26 cellular contexts compared by ENCODE assay signal in genomic region chr2:120372816-120373215, GRCh38. TPM values are rescaled to one million over a fixed set of nuclear protein-coding genes. Genes with fewer than 3 reads are reported as not detected.
A peak's percentile ranks its signal among the peaks of the same experiment; 100 is the strongest.
DNase-seq lines count a peak whose midpoint lies in the region; ATAC-seq, FAIRE-seq and TF ChIP-seq lines count a peak whose summit lies in the region.
"Had no signal": no experiment of that assay in that cellular context is flagged by ENCODE, and none has a peak within 500 bp of the region (broad histone marks: within the 10 kb centered on the region; RNA-seq: fewer than 3 reads in every experiment).

No MANE protein-coding gene starts in this region.

- peak overlapping the region; percentile 100 for H2BK12ac ChIP-seq in H1 (ENCODE audit: low read depth, low read length)
- H2BK12ac ChIP-seq in neuronal stem cell (ENCODE audit: low read length), result no peak overlapping the region

- H4K91ac ChIP-seq in H1 (replicated peaks; ENCODE audit: insufficient read length, low read length), result peak overlapping the region; percentile 99
- no peak overlapping the region for H4K91ac ChIP-seq in neuronal stem cell (ENCODE audit: low read depth, low read length, poor library complexity)

- no peak for TF ChIP-seq EP300 in H1 (IDR thresholded peaks at IDR 0.05; ENCODE audit: borderline replicate concordance in 1 of 2, low read depth in 2 of 2, low read length in 2 of 2)

- no peak overlapping the region for H3K27ac Mint-ChIP-seq in GM23338
- H3K27ac Mint-ChIP-seq: CD4-positive, alpha-beta T cell; T-cell had no signal

- H3K14ac ChIP-seq in H1 (ENCODE audit: insufficient read length) (peak overlapping the region; percentile 42), neuronal stem cell (ENCODE audit: low read length) (no peak overlapping the region)

- H2BK20ac ChIP-seq in H1 (ENCODE audit: low read length), result peak overlapping the region; percentile 94

- H3K27me3 Mint-ChIP-seq in GM23338 (ENCODE audit: insufficient read depth, low read depth, poor library complexity), result peaks cover 16% of the 10 kb centered on the region

- H3K9me3 ChIP-seq in HUES6 (ENCODE audit: control insufficient read depth, insufficient read depth, low read depth, low read length) (no peaks in the 10 kb centered on the region), H1 (ENCODE audit: insufficient read depth in 2 of 2, low read depth in 1 of 2, low read length in 1 of 2) (no peaks in the 10 kb centered on the region), neuronal stem cell (replicated peaks in 1 of 2; ENCODE audit: control insufficient read depth in 2 of 2, insufficient read depth in 1 of 2, low read depth in 1 of 2, low read length in 2 of 2) (peaks cover 0 to 6% of the 10 kb centered on the region in 2 donors)
- H3K9me3 ChIP-seq: BLaER1, SJCRH30 had no signal

- H2BK5ac ChIP-seq in H1 (ENCODE audit: low read depth, low read length), result peak overlapping the region; percentile 94
- H2BK5ac ChIP-seq in neuronal stem cell (ENCODE audit: low read length), result no peak overlapping the region

- ATAC-seq in GM23338 (no peak), GM19035 (IDR thresholded peaks at IDR 0.05; ENCODE audit: unreplicated experiment) (no peak)
- ATAC-seq: Right ventricle myocardium inferior, SK-N-SH treated with all-trans-retinoic acid at 6 μM for 48 hours, T-cell had no signal

- peak overlapping the region; percentile 42; the same call in 1 of the 2 replicates for H3K4me3 ChIP-seq in GM23338
- H3K4me3 ChIP-seq in HUES6 (ENCODE audit: low read depth, low read length), result peak overlapping the region; percentile 5; the same call in 1 of the 2 replicates
- H3K4me3 ChIP-seq in H1 (ENCODE audit: extremely low read depth in 1 of 4, insufficient read depth in 2 of 4, low read depth in 3 of 4, low read length in 4 of 4), result peak overlapping the region in 2 of 4 experiments; percentile 12 to 43; a peak in 2 of 8 replicates
- H3K4me3 ChIP-seq in neuronal stem cell (ENCODE audit: low read length in 2 of 2), result peak overlapping the region in 1 of 2 donors; percentile 53
- H3K4me3 ChIP-seq: BLaER1, PC-9, SJCRH30 had no signal

- no peaks in the 10 kb centered on the region for H3K9me2 ChIP-seq in GM23338 (ENCODE audit: insufficient read depth)

- H3K4me2 ChIP-seq in GM23338, result peak overlapping the region; percentile 73
- peak overlapping the region; percentile 69 to 88 for H3K4me2 ChIP-seq in H1 (ENCODE audit: insufficient read depth in 1 of 2, low read depth in 2 of 2, low read length in 2 of 2)
- H3K4me2 ChIP-seq in neuronal stem cell (ENCODE audit: insufficient read depth, low read length, poor library complexity, severe bottlenecking), result no peak overlapping the region
- H3K4me2 ChIP-seq: PC-9 had no signal

- H3K23ac ChIP-seq in H1 (ENCODE audit: insufficient read length) (no peak overlapping the region), neuronal stem cell (ENCODE audit: low read depth, low read length, poor library complexity) (no peak overlapping the region)

- H3K9me3 Mint-ChIP-seq in GM23338, result no peaks in the 10 kb centered on the region; the same call in 2 of the 3 replicates
- H3K9me3 Mint-ChIP-seq: CD4-positive, alpha-beta T cell; T-cell had no signal

- peak overlapping the region; percentile 88 for H3K56ac ChIP-seq in H1 (replicated peaks; ENCODE audit: insufficient read length, low read depth, low read length)

- H3K4ac ChIP-seq in H1 (replicated peaks; ENCODE audit: insufficient read length, low read depth, low read length), result peak overlapping the region; percentile 96
- H3K4ac ChIP-seq in neuronal stem cell (ENCODE audit: low read length), result no peak overlapping the region

- H2BK15ac ChIP-seq in H1 (ENCODE audit: low read length) (peak overlapping the region; percentile 100), neuronal stem cell (ENCODE audit: low read length) (no peak overlapping the region)

- TF ChIP-seq RAD21 in H1 (IDR thresholded peaks at IDR 0.05 in 1 of 2, conservative IDR thresholded peaks at IDR 0.05 in 1 of 2; ENCODE audit: low read depth in 2 of 2, low read length in 2 of 2), result no peak

- H3F3A ChIP-seq in GM23338 (replicated peaks; ENCODE audit: low read depth), result peaks cover 8% of the 10 kb centered on the region

- H3K4me1 ChIP-seq in GM23338 (ENCODE audit: insufficient read depth) (peaks cover 34% of the 10 kb centered on the region), HUES6 (ENCODE audit: control insufficient read depth, insufficient read depth, low read length) (peaks cover 35% of the 10 kb centered on the region), H1 (replicated peaks in 1 of 4; ENCODE audit: control insufficient read depth in 3 of 4, insufficient read depth in 4 of 4, low read length in 3 of 4) (peaks cover 18 to 31% (median 25%) of the 10 kb centered on the region in 4 experiments), neuronal stem cell (ENCODE audit: control insufficient read depth in 2 of 2, insufficient read depth in 1 of 2, low read depth in 1 of 2, low read length in 2 of 2) (peaks cover 0 to 4% of the 10 kb centered on the region in 2 donors)
- H3K4me1 ChIP-seq: SJCRH30 had no signal

- POLR2A ChIA-PET in H1 (lab: Charles Lee; ENCODE audit: partially characterized antibody), result no interaction called here

- H3K4me1 Mint-ChIP-seq in GM23338, result peaks cover 34% of the 10 kb centered on the region
- H3K4me1 Mint-ChIP-seq: T-cell had no signal

- no peak overlapping the region for H3K9ac ChIP-seq in HUES6 (ENCODE audit: low read length)
- no peak overlapping the region; a peak in 1 of 7 replicates for H3K9ac ChIP-seq in H1 (replicated peaks in 1 of 4; ENCODE audit: extremely low read depth in 1 of 4, low read depth in 3 of 4, low read length in 3 of 4)
- H3K9ac ChIP-seq in neuronal stem cell (ENCODE audit: low read depth, low read length, poor library complexity), result peak overlapping the region; percentile 63
- H3K9ac ChIP-seq: BLaER1 had no signal

- no peak overlapping the region for H4K8ac ChIP-seq in H1 (ENCODE audit: extremely low read depth, insufficient read depth, low read length)
- H4K8ac ChIP-seq in neuronal stem cell (ENCODE audit: low read depth, low read length), result no peak overlapping the region

- H3K27me3 ChIP-seq in GM23338 (ENCODE audit: insufficient read depth), result peaks cover 10% of the 10 kb centered on the region; the same call in 1 of the 2 replicates
- peaks cover 21% of the 10 kb centered on the region for H3K27me3 ChIP-seq in HUES6 (ENCODE audit: control insufficient read depth, insufficient read depth, low read length)
- H3K27me3 ChIP-seq in H1 (replicated peaks in 1 of 4; ENCODE audit: control insufficient read depth in 3 of 4, extremely low read depth in 1 of 4, insufficient read depth in 3 of 4, low read length in 3 of 4), result peaks cover 0 to 36% (median 18%) of the 10 kb centered on the region in 4 experiments; a peak in 5 of 7 replicates
- peaks cover 0 to 38% (median 7%) of the 10 kb centered on the region in 3 experiments for H3K27me3 ChIP-seq in neuronal stem cell (ENCODE audit: control insufficient read depth in 3 of 3, insufficient read depth in 3 of 3, low read depth in 1 of 3, low read length in 3 of 3)
- H3K27me3 ChIP-seq: BLaER1 had no signal

- no peak for TF ChIP-seq POLR2A in H1 (IDR thresholded peaks at IDR 0.05; ENCODE audit: control extremely low read depth in 1 of 2, low read depth in 2 of 2, low read length in 2 of 2)

- H2AFZ ChIP-seq in GM23338 (no peak overlapping the region), H1 (ENCODE audit: low read length) (no peak overlapping the region), neuronal stem cell (ENCODE audit: low read length) (no peak overlapping the region)
- H2AFZ ChIP-seq: PC-9 had no signal

- no peak for FAIRE-seq in H1 (lab: Jason Lieb, UNC)
- FAIRE-seq: A204.1 had no signal

- H3K4me3 Mint-ChIP-seq in GM23338, result no peak overlapping the region
- H3K4me3 Mint-ChIP-seq: CD4-positive, alpha-beta T cell; T-cell had no signal

- TF ChIP-seq CTCF in GM23338 (conservative IDR thresholded peaks at IDR 0.05; ENCODE audit: low read depth in 2 of 2) (no peak), H1 (IDR thresholded peaks at IDR 0.05; ENCODE audit: control extremely low read depth in 1 of 3, insufficient read depth in 1 of 3, low read depth in 1 of 3, low read length in 3 of 3) (no peak)

- no peaks in the 10 kb centered on the region for H3K79me2 ChIP-seq in GM23338 (replicated peaks; ENCODE audit: insufficient read depth)
- no peaks in the 10 kb centered on the region for H3K79me2 ChIP-seq in H1 (ENCODE audit: control insufficient read depth in 1 of 2, insufficient read depth in 2 of 2, low read length in 2 of 2)

- no peaks in the 10 kb centered on the region for H3K36me3 ChIP-seq in GM23338 (ENCODE audit: insufficient read depth)
- no peaks in the 10 kb centered on the region for H3K36me3 ChIP-seq in HUES6 (ENCODE audit: control insufficient read depth, insufficient read depth, low read length)
- H3K36me3 ChIP-seq in H1 (ENCODE audit: control insufficient read depth in 2 of 4, insufficient read depth in 4 of 4, low read length in 3 of 4), result no peaks in the 10 kb centered on the region
- H3K36me3 ChIP-seq in neuronal stem cell (replicated peaks in 1 of 2; ENCODE audit: control insufficient read depth in 2 of 2, insufficient read depth in 2 of 2, low read length in 2 of 2), result no peaks in the 10 kb centered on the region
- H3K36me3 ChIP-seq: BLaER1, SJCRH30 had no signal

- peak overlapping the region; percentile 97 for H2BK120ac ChIP-seq in H1 (replicated peaks; ENCODE audit: low read depth, low read length)
- H2BK120ac ChIP-seq in neuronal stem cell (ENCODE audit: low read depth, low read length), result no peak overlapping the region

- CTCF ChIA-PET in H1 (lab: Charles Lee; ENCODE audit: partially characterized antibody), result interaction anchor here (1.4 kb wide), 1 partner anchor 20 kb away, joined by 4 read pairs; no protein-coding TSS in a partner anchor

- H4K20me1 ChIP-seq in GM23338 (replicated peaks; ENCODE audit: insufficient read depth) (no peaks in the 10 kb centered on the region), H1 (replicated peaks in 1 of 2; ENCODE audit: control insufficient read depth in 1 of 2, insufficient read depth in 2 of 2, low read length in 2 of 2) (peaks cover 0 to 3% of the 10 kb centered on the region in 2 experiments)
- H4K20me1 ChIP-seq: BLaER1 had no signal

- peaks cover 5% of the 10 kb centered on the region for H3K23me2 ChIP-seq in H1 (ENCODE audit: low read depth, low read length)

- H2AK5ac ChIP-seq in H1 (ENCODE audit: low read depth, low read length), result peak overlapping the region; percentile 100
- no peak overlapping the region for H2AK5ac ChIP-seq in neuronal stem cell (ENCODE audit: low read depth, low read length)

- WGBS in H1 (ENCODE audit: extremely low coverage in 1 of 2, insufficient coverage in 1 of 2, insufficient read length in 1 of 2, insufficient replicate concordance in 2 of 2, low coverage in 1 of 2, low lambda C conversion rate in 2 of 2, missing lambda C conversion rate in 1 of 2), 2 experiments, result 53% methylated on average over 4 of the region's 4 CpGs; no CpG with 5 or more reads in 1 of the 2 experiments
- no CpG with 5 or more reads among the region's 4 CpGs for WGBS in neuronal stem cell (ENCODE audit: extremely low coverage in 2 of 2, insufficient read length in 2 of 2, insufficient replicate concordance in 1 of 2), 2 donors

- H3K18ac ChIP-seq in H1 (ENCODE audit: extremely low read depth, low read length), result peak overlapping the region; percentile 93
- H3K18ac ChIP-seq in neuronal stem cell (ENCODE audit: low read length), result no peak overlapping the region

- no peak for DNase-seq in GM23338 (ENCODE audit: low spot score)
- DNase-seq in H1 (ENCODE audit: low read depth in 1 of 2, low spot score in 2 of 2), result no peak
- no peak for DNase-seq in neuronal stem cell (ENCODE audit: low spot score)
- DNase-seq in 8988T, result no peak
- no peak for DNase-seq in NOMO-1 treated with dmso at 0.1 percent for 144 hours (lab: John Stamatoyannopoulos, UW; ENCODE audit: unreplicated experiment)
- DNase-seq: CD4-positive, alpha-beta T cell; DMS53; Kasumi-1; NCI-H1105; NCI-H1436 treated with DMSO at 0.1 percent for 48 hours; NCI-H187 treated with DMSO at 0.1 percent for 48 hours; NCI-H2171 treated with DMSO at 0.1 percent for 48 hours; NCI-H524 treated with DMSO at 0.1 percent for 48 hours; NCI-H82; NK-92 treated with Interleukin-12 subunit alpha and Interleukin-12 subunit beta, amount 100 ng/mL, for 24 hours; PC-9; SJCRH30; T-cell had no signal

- H4K5ac ChIP-seq in H1 (ENCODE audit: insufficient read length, low read depth, low read length), result peak overlapping the region; percentile 40

- H3K79me1 ChIP-seq in H1 (ENCODE audit: low read depth, low read length), result no peaks in the 10 kb centered on the region
- H3K79me1 ChIP-seq in neuronal stem cell (ENCODE audit: low read depth, low read length), result no peaks in the 10 kb centered on the region

- H3K36me3 Mint-ChIP-seq in GM23338 (ENCODE audit: low read depth), result no peaks in the 10 kb centered on the region
- H3K36me3 Mint-ChIP-seq: T-cell had no signal

- no peak overlapping the region for H3K27ac ChIP-seq in GM23338 (ENCODE audit: low read depth)
- no peak overlapping the region for H3K27ac ChIP-seq in HUES6 (ENCODE audit: low read depth, low read length)
- H3K27ac ChIP-seq in H1 (ENCODE audit: low read depth, low read length), result peak overlapping the region; percentile 21; the same call in 1 of the 2 replicates
- no peak overlapping the region for H3K27ac ChIP-seq in neuronal stem cell (replicated peaks; ENCODE audit: low read length)
- H3K27ac ChIP-seq: BLaER1, PC-9, SJCRH30 had no signal

RNA-seq across cellular contexts. Expression of gene INHBB, which starts 26.9 kb away (rescaled TPM):
- 0.16 and 0.21 TPM in 2 replicates for total RNA-seq in GM23338 (2014; rRNA removed; shearing (Covaris generic))
- 0.16 TPM in 1 of 2 replicates, not detected in the other for polyA plus RNA-seq in GM23338 (2016; fragmentation: Nextera tagmentation; extraction: Ambion mirVana)
- total RNA-seq in H1 (2021; fragmentation: NEBNext Ultra II Directional; extraction: Animal tissue kit (Norgen Biotek cat#: 25700)), result 0.23 and 0.30 TPM in 2 replicates
- 0.24 and 0.32 TPM in 2 replicates for polyA plus RNA-seq in H1 (2011; rRNA removed)
- 0.25 TPM for polyA plus RNA-seq in H1 (2011; cell fraction: cytosol; rRNA removed)
- polyA plus RNA-seq in H1 (2011; cell fraction: nucleus; rRNA removed), result 0.44 TPM
- polyA plus RNA-seq in H1 (2012, experiment 1 of 2), result 0.27 to 0.51 TPM (median 0.42 TPM) in 4 replicates
- 0.31 TPM for polyA plus RNA-seq in H1 (2012, experiment 2 of 2)
- 0.10 TPM for polyA plus RNA-seq in H1 (2013, experiment 1 of 2)
- 0.15 TPM for polyA plus RNA-seq in H1 (2013, experiment 2 of 2)
- polyA minus RNA-seq in H1 (2011; rRNA and poly(A)+ RNA removed), result 0.19 and 0.46 TPM in 2 replicates
- 0.44 TPM for polyA minus RNA-seq in H1 (2011; cell fraction: cytosol; rRNA and poly(A)+ RNA removed)
- 0.50 TPM for polyA minus RNA-seq in H1 (2011; cell fraction: nucleus; rRNA and poly(A)+ RNA removed)
- not detected for polyA plus RNA-seq in neuronal stem cell (2013, experiment 1 of 2)
- 0.01 TPM for polyA plus RNA-seq in neuronal stem cell (2013, experiment 2 of 2)
- total RNA-seq: CD4-positive, alpha-beta T cell; G401; HT-29; SJCRH30 had no signal
